ENCODE assay signal across 8 cellular contexts in the genomic region with DNA sequence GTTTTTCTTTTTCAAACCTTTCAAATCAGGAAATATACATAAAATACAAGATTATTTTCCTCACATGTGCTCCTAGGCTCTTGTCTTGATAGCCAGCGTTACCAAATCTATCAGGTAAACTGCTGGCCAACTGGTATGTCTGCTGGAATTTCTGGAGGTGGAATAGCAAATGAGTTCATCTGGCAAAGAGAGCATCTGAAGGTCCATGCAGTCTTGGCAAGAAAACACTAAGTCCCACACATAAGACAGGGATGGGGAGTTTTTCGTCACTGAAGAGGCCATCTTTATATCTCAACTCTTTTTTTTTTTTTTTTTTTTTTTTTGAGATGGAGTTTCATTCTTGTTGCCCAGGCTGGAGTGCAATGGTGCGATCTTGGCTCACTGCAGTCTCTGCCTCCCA.
"Had no signal": no experiment of that assay in that cellular context is flagged by ENCODE, and none has a peak within 500 bp of the region (broad histone marks: within the 10 kb centered on the region; RNA-seq: fewer than 3 reads in every experiment).

No MANE protein-coding gene starts in this region.

- FAIRE-seq: G401.6, GM12878, GM12891, GM12892, GM18507, GM19239 had no signal

- ATAC-seq: GM12878 had no signal

- DNase-seq: GDM1, GF-D8 had no signal

- H3K4me3 ChIP-seq: GM12878 had no signal
